In genomic region chr10:97701438-97702064, GRCh38 we compare ENCODE assay signal across 8 cellular contexts. TPM values are rescaled to one million over a fixed set of nuclear protein-coding genes. Genes with fewer than 3 reads are reported as not detected.
A peak's percentile ranks its signal among the peaks of the same experiment; 100 is the strongest.
DNase-seq lines count a peak whose midpoint lies in the region; ATAC-seq and TF ChIP-seq lines count a peak whose summit lies in the region.
"Had no signal": no experiment of that assay in that cellular context is flagged by ENCODE, and none has a peak within 500 bp of the region (broad histone marks: within the 10 kb centered on the region; RNA-seq: fewer than 3 reads in every experiment).

No MANE protein-coding gene starts in this region.

- H3K36me3 ChIP-seq in GM23338 (ENCODE audit: insufficient read depth), result no peaks in the 10 kb centered on the region

- ATAC-seq in GM23338 (peak; percentile 94), left lobe of liver (peak; percentile 98)

- H3K36me3 Mint-ChIP-seq in GM23338 (ENCODE audit: low read depth), result no peaks in the 10 kb centered on the region

- H3K79me2 ChIP-seq in GM23338 (replicated peaks; ENCODE audit: insufficient read depth), result no peaks in the 10 kb centered on the region

- no peaks in the 10 kb centered on the region for H4K20me1 ChIP-seq in GM23338 (replicated peaks; ENCODE audit: insufficient read depth)

- no peak for TF ChIP-seq POLR2A in NB4 (IDR thresholded peaks at IDR 0.05; ENCODE audit: extremely low read depth, insufficient read length)

- H3K4me1 ChIP-seq in GM23338 (ENCODE audit: insufficient read depth), result peaks cover 4% of the 10 kb centered on the region; the same call in 1 of the 2 replicates

- H3K4me3 ChIP-seq in GM23338, result no peak overlapping the region
- H3K4me3 ChIP-seq in NB4 (ENCODE audit: low read depth, low read length), result no peak overlapping the region

- H3K9me2 ChIP-seq in GM23338 (ENCODE audit: insufficient read depth), result no peaks in the 10 kb centered on the region

- no peak overlapping the region for H3K27ac Mint-ChIP-seq in GM23338
- H3K27ac Mint-ChIP-seq: dendritic cell treated with granulocyte-macrophage colony-stimulating factor and Interleukin-4, amounts not matched to agents 40 ng/mL and 50 ng/mL, for 4 days had no signal

- no peak overlapping the region for H3K4me3 Mint-ChIP-seq in GM23338
- H3K4me3 Mint-ChIP-seq: dendritic cell treated with granulocyte-macrophage colony-stimulating factor and Interleukin-4, amounts not matched to agents 40 ng/mL and 50 ng/mL, for 4 days had no signal

- 0 out of 2 replicates have a peak, but pooled peaks cover 3% of the 10 kb centered on the region for H3F3A ChIP-seq in GM23338 (replicated peaks; ENCODE audit: low read depth)

- H3K4me1 Mint-ChIP-seq in GM23338, result peaks cover 6% of the 10 kb centered on the region; the same call in 2 of the 3 replicates

- DNase-seq in EH (ENCODE audit: low read depth) (peak; percentile 81), GM23338 (ENCODE audit: low spot score) (peak; percentile 92), NB4 (ENCODE audit: low read depth) (peak; percentile 81), T-helper 2 cell (peak in 3 of 5 experiments; percentile 22 to 76 (median 43)), cerebellar cortex (ENCODE audit: low spot score) (peak; percentile 80), left lobe of liver (ENCODE audit: low spot score) (no peak)
- peak; percentile 27 for DNase-seq in stimulated activated CD8-positive, alpha-beta memory T cell treated with anti-CD3 and anti-CD28 coated beads, Interleukin-12 subunit alpha, Interleukin-12 subunit beta, amount 100 ng/mL, for 1 hour (ENCODE audit: low read depth)

- no peak overlapping the region for H3K27ac ChIP-seq in GM23338 (ENCODE audit: low read depth)

- no peak overlapping the region for H3K4me2 ChIP-seq in GM23338

- H2AFZ ChIP-seq in GM23338, result peak overlapping the region; percentile 97

- TF ChIP-seq CTCF in GM23338 (conservative IDR thresholded peaks at IDR 0.05; ENCODE audit: low read depth in 2 of 2), result peak; percentile 94 to 97
- peak; percentile 97 for TF ChIP-seq CTCF in NB4 (IDR thresholded peaks at IDR 0.05; ENCODE audit: low read depth, low read length)

- no peaks in the 10 kb centered on the region for H3K9me3 Mint-ChIP-seq in GM23338
- H3K9me3 Mint-ChIP-seq: dendritic cell treated with granulocyte-macrophage colony-stimulating factor and Interleukin-4, amounts not matched to agents 40 ng/mL and 50 ng/mL, for 4 days had no signal

- H3K27me3 Mint-ChIP-seq in GM23338 (ENCODE audit: insufficient read depth, low read depth, poor library complexity), result peaks cover 4% of the 10 kb centered on the region

- no peaks in the 10 kb centered on the region for H3K27me3 ChIP-seq in GM23338 (ENCODE audit: insufficient read depth)

TF ChIP-seq in GM23338, 12 proteins besides CTCF, POLR2A, EP300 and RAD21 (continues in another document):
- TF ChIP-seq REST (IDR thresholded peaks at IDR 0.05; ENCODE audit: unreplicated experiment) (no peak), POLR2AphosphoS5 (IDR thresholded peaks at IDR 0.05; ENCODE audit: low read depth) (no peak), JUNB (IDR thresholded peaks at IDR 0.05; ENCODE audit: unreplicated experiment) (no peak), ZNF114 (CRISPR knock-in tag; IDR thresholded peaks at IDR 0.05) (no peak), ZNF331 (CRISPR knock-in tag; IDR thresholded peaks at IDR 0.05; ENCODE audit: low read depth) (no peak), EZH2phosphoT487 (IDR thresholded peaks at IDR 0.05; ENCODE audit: unreplicated experiment) (no peak), STAT1 (IDR thresholded peaks at IDR 0.05; ENCODE audit: unreplicated experiment) (no peak), ZNF462 (CRISPR knock-in tag; IDR thresholded peaks at IDR 0.05) (no peak), CREB1 (CRISPR knock-in tag; IDR thresholded peaks at IDR 0.05; ENCODE audit: low read depth) (no peak)

RNA-seq across cellular contexts. Expression of gene MARVELD1, which starts 12.0 kb away (rescaled TPM):
- total RNA-seq in GM23338 (2014; rRNA removed; shearing (Covaris generic)), result 19.3 and 23.7 TPM in 2 replicates
- polyA plus RNA-seq in GM23338 (2016; fragmentation: Nextera tagmentation; extraction: Ambion mirVana), result 7.3 and 8.7 TPM in 2 replicates
- total RNA-seq in left lobe of liver, result 2.0 TPM

RNA-seq across cellular contexts. Expression of gene AVPI1, which starts 14.5 kb away (rescaled TPM):
- total RNA-seq in GM23338 (2014; rRNA removed; shearing (Covaris generic)), result 7.4 and 8.2 TPM in 2 replicates
- 7.6 and 8.9 TPM in 2 replicates for polyA plus RNA-seq in GM23338 (2016; fragmentation: Nextera tagmentation; extraction: Ambion mirVana)
- 26.4 TPM for total RNA-seq in left lobe of liver

RNA-seq across cellular contexts. Expression of gene ZFYVE27, which starts 35.4 kb away (rescaled TPM):
- 20.7 and 25.8 TPM in 2 replicates for total RNA-seq in GM23338 (2014; rRNA removed; shearing (Covaris generic))
- polyA plus RNA-seq in GM23338 (2016; fragmentation: Nextera tagmentation; extraction: Ambion mirVana), result 13.3 and 15.0 TPM in 2 replicates
- 10.7 TPM for total RNA-seq in left lobe of liver
